ENCODE assay signal across 8 cellular contexts in genomic region chr6:52419809-52420667, GRCh38. TPM values are rescaled to one million over a fixed set of nuclear protein-coding genes. Genes with fewer than 3 reads are reported as not detected.
DNase-seq lines count a peak whose midpoint lies in the region; TF ChIP-seq lines count a peak whose summit lies in the region.

A gene with protein sequence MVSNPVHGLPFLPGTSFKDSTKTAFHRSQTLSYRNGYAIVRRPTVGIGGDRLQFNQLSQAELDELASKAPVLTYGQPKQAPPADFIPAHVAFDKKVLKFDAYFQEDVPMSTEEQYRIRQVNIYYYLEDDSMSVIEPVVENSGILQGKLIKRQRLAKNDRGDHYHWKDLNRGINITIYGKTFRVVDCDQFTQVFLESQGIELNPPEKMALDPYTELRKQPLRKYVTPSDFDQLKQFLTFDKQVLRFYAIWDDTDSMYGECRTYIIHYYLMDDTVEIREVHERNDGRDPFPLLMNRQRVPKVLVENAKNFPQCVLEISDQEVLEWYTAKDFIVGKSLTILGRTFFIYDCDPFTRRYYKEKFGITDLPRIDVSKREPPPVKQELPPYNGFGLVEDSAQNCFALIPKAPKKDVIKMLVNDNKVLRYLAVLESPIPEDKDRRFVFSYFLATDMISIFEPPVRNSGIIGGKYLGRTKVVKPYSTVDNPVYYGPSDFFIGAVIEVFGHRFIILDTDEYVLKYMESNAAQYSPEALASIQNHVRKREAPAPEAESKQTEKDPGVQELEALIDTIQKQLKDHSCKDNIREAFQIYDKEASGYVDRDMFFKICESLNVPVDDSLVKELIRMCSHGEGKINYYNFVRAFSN (plus strand): TSS chr6:52420342. CDS start chr6:52420411, 69 bp downstream.

- H3K4me1 Mint-ChIP-seq in activated naive CD4-positive, alpha-beta T cell treated with anti-CD3 and anti-CD28 coated beads, Interleukin-2, amount 10 ng/mL, durations not matched to agents 7 days and 5 days = peaks cover 22% of the 10 kb centered on the region

- no peak for TF ChIP-seq CTCF in HFF-Myc (IDR thresholded peaks at IDR 0.05; ENCODE audit: low read depth, low read length, missing control alignments)

- no peaks in the 10 kb centered on the region for H3K27me3 Mint-ChIP-seq in activated naive CD4-positive, alpha-beta T cell treated with anti-CD3 and anti-CD28 coated beads, Interleukin-2, amount 10 ng/mL, durations not matched to agents 7 days and 5 days

- peak within 1 kb of the TSS; percentile 86 for H3K27ac Mint-ChIP-seq in activated naive CD4-positive, alpha-beta T cell treated with anti-CD3 and anti-CD28 coated beads, Interleukin-2, amount 10 ng/mL, durations not matched to agents 7 days and 5 days

- peak; percentile 82 for DNase-seq in GM04503 (ENCODE audit: low read depth)
- peak; percentile 96 for DNase-seq in HFF-Myc (ENCODE audit: extremely low read depth, low read depth)
- DNase-seq in NAMALWA (ENCODE audit: low spot score) = peak; percentile 98
- peak; percentile 97 for DNase-seq in SK-MEL-5 (ENCODE audit: low read depth, low spot score)
- DNase-seq in activated naive CD4-positive, alpha-beta T cell treated with anti-CD3 and anti-CD28 coated beads, Interleukin-2, amount 10 ng/mL, durations not matched to agents 7 days and 5 days = peak; percentile 98
- DNase-seq in globus pallidus (ENCODE audit: low spot score) = peak; percentile 96
- peak; percentile 97 for DNase-seq in occipital lobe (lab: John Stamatoyannopoulos, UW)

- CTCF ChIA-PET in activated naive CD4-positive, alpha-beta T cell treated with anti-CD3 and anti-CD28 coated beads, Interleukin-2, amount 10 ng/mL, durations not matched to agents 7 days and 5 days (lab: Charles Lee) = interaction anchor here (1.2 to 5.7 kb wide), 8 partner anchors 13 to 245 kb away, joined by 4 to 63 read pairs (median 4); partner anchors contain the start of gene MCM3

- in situ Hi-C loops in SK-MEL-5 (cut with HindIII; ENCODE audit: low pct_unique_long_range_greater_than_20kb, low sequenced_read_pairs) = loop anchor here (25.0 kb wide), 1 partner anchor 242 kb away; the partner anchor contains the start of gene TMEM14A

- peak within 1 kb of the TSS; percentile 22 for H3K27ac ChIP-seq in temporal lobe (ENCODE audit: low read depth, low read length)

- peak within 1 kb of the TSS; percentile 83 for H3K4me3 ChIP-seq in HFF-Myc (replicated peaks; ENCODE audit: low read depth, low read length)

- H3K36me3 Mint-ChIP-seq in activated naive CD4-positive, alpha-beta T cell treated with anti-CD3 and anti-CD28 coated beads, Interleukin-2, amount 10 ng/mL, durations not matched to agents 7 days and 5 days = no peaks in the 10 kb centered on the region

- no peaks in the 10 kb centered on the region for H3K9me3 Mint-ChIP-seq in activated naive CD4-positive, alpha-beta T cell treated with anti-CD3 and anti-CD28 coated beads, Interleukin-2, amount 10 ng/mL, durations not matched to agents 7 days and 5 days

- no peak within 1 kb of the TSS for H3K4me3 Mint-ChIP-seq in activated naive CD4-positive, alpha-beta T cell treated with anti-CD3 and anti-CD28 coated beads, Interleukin-2, amount 10 ng/mL, durations not matched to agents 7 days and 5 days

RNA-seq across cellular contexts. Expression of the gene that starts here (rescaled TPM):
- total RNA-seq in SK-MEL-5 (2014; rRNA removed; shearing (Covaris generic)) = 14.1 and 23.7 TPM in 2 replicates
- polyA plus RNA-seq in SK-MEL-5 (2015; cell fraction: cytosol; rRNA removed) = 6.0 and 12.0 TPM in 2 replicates
- 259 and 284 TPM in 2 replicates for polyA plus RNA-seq in SK-MEL-5 (2015; cell fraction: nucleus; rRNA removed)
- total RNA-seq in occipital lobe (37.0 TPM), temporal lobe (25.6 TPM)

Comparison
In these comparisons a context has a peak if more than half of its experiments do, and no peak if none do; other contexts are left out.
1. Peak in every context shown above with its lines: DNase-seq, H3K4me3 ChIP-seq and H3K27ac ChIP-seq.